In the genomic region with DNA sequence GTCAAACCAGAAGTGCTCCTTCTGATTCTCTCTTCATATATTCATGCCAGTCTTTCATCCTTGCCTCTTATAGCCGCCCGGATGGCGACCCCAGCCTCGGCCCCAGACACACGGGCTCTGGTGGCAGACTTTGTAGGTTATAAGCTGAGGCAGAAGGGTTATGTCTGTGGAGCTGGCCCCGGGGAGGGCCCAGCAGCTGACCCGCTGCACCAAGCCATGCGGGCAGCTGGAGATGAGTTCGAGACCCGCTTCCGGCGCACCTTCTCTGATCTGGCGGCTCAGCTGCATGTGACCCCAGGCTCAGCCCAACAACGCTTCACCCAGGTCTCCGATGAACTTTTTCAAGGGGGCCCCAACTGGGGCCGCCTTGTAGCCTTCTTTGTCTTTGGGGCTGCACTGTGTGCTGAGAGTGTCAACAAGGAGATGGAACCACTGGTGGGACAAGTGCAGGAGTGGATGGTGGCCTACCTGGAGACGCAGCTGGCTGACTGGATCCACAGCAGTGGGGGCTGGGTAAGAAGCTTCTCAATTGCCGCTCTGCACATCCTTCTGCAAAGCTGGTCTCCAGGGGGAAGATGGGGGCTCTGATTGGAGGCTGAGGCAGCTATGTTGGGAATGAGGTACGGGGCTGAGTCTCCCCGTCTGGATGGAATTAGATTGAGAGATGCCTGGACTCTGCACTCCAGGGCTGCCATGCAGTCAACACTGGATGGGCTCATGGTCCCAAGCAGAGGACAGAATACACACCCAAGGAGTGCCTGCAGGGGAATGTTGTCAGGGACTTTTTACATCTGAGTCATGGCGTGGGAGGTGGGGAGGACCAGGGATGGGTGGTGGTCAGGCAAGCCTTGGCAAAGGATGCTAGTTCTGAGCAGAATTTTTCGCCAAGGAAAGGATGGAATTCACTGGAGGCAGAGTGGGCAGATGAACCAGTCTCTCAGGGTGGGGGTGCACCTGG, we compare ENCODE assay signal across 7 cellular contexts. TPM values are rescaled to one million over a fixed set of nuclear protein-coding genes. Genes with fewer than 3 reads are reported as not detected.
DNase-seq lines count a peak whose midpoint lies in the region; ATAC-seq, FAIRE-seq and TF ChIP-seq lines count a peak whose summit lies in the region.
"Had no signal": no experiment of that assay in that cellular context is flagged by ENCODE, and none has a peak within 500 bp of the region (broad histone marks: within the 10 kb centered on the region; RNA-seq: fewer than 3 reads in every experiment).

No MANE protein-coding gene starts in this region.

- peaks cover 20 to 53% of the 10 kb centered on the region in 2 experiments for H3K79me1 ChIP-seq in IMR-90 (ENCODE audit: low read depth in 1 of 2, low read length in 2 of 2)

- H3K4me1 ChIP-seq in IMR-90 (ENCODE audit: control insufficient read depth, insufficient read depth, low read length) (peaks cover 19% of the 10 kb centered on the region), endocrine pancreas (ENCODE audit: control insufficient read depth, insufficient read depth, low read length) (no peaks in the 10 kb centered on the region), sigmoid colon (peaks cover 0 to 49% (median 44%) of the 10 kb centered on the region in 4 donors)

- peak overlapping the region; percentile 66 for H2AK9ac ChIP-seq in IMR-90 (replicated peaks; ENCODE audit: low read depth, low read length, poor library complexity)

- no peak for FAIRE-seq in frontal cortex (lab: Jason Lieb, UNC)

- ATAC-seq in IMR-90 (ENCODE audit: low read depth) = no peak

- TF ChIP-seq EP300 in sigmoid colon (IDR thresholded peaks at IDR 0.05) = no peak

- H3K36me3 ChIP-seq in IMR-90 (ENCODE audit: control insufficient read depth, insufficient read depth, low read length) = peaks cover 35% of the 10 kb centered on the region
- H3K36me3 ChIP-seq in endocrine pancreas (ENCODE audit: control insufficient read depth, insufficient read depth, low read length) = no peaks in the 10 kb centered on the region
- H3K36me3 ChIP-seq in sigmoid colon = peaks cover 0 to 35% (median 5%) of the 10 kb centered on the region in 4 donors

- no peak overlapping the region for H2BK120ac ChIP-seq in IMR-90 (ENCODE audit: low read depth, low read length)

- H3K27ac ChIP-seq in IMR-90 (ENCODE audit: insufficient read depth, low read length) = peak overlapping the region; percentile 23; the same call in 1 of the 2 replicates
- peak overlapping the region; percentile 86 to 90 (median 88) for H3K27ac ChIP-seq in sigmoid colon

- peak overlapping the region; percentile 83 for H3K4ac ChIP-seq in IMR-90 (ENCODE audit: low read depth, low read length)

- peak overlapping the region; percentile 87 for H3K4me3 ChIP-seq in IMR-90 (ENCODE audit: insufficient read depth, low read depth, low read length)
- peak overlapping the region; percentile 69 for H3K4me3 ChIP-seq in endocrine pancreas (ENCODE audit: control insufficient read depth, insufficient read depth, low read length)
- peak overlapping the region in 3 of 4 donors; percentile 63 to 86 (median 77) for H3K4me3 ChIP-seq in sigmoid colon

- dilution Hi-C loops in IMR-90 (cut with HindIII; ENCODE audit: low sequenced_read_pairs, unreplicated experiment) = no loop called here

- 98% methylated on average over 11 of the region's 22 CpGs; no CpG with 5 or more reads in 1 of the 2 experiments for WGBS in IMR-90 (ENCODE audit: extremely low coverage in 2 of 2, insufficient read length in 1 of 2), 2 experiments
- WGBS in sigmoid colon, 2 donors = 90 to 93% methylated on average over 22 of the region's 22 CpGs

- no peak for TF ChIP-seq CTCF in IMR-90 (conservative IDR thresholded peaks at IDR 0.05; ENCODE audit: low read depth, low read length)
- no peak for TF ChIP-seq CTCF in sigmoid colon (IDR thresholded peaks at IDR 0.05)

- no peak overlapping the region for H2BK15ac ChIP-seq in IMR-90 (ENCODE audit: low read depth, low read length)

- intact Hi-C loops in IMR-90 (cut with micrococcal nuclease) = loop anchor here (10.0 kb wide), 1 partner anchor 753 kb away; no protein-coding TSS in a partner anchor
- intact Hi-C loops in sigmoid colon (cut with DNase I) = loop anchor here (2.0 to 10.0 kb wide), 4 partner anchors 13 to 837 kb away; a partner anchor contains a TSS

- H3K14ac ChIP-seq in IMR-90 (replicated peaks; ENCODE audit: low read depth, low read length) = 0 out of 2 replicates have a peak overlapping the region, but pooled peaks have one; percentile 90

- no TSS peak for BruUV-seq in IMR-90 (replicated peaks; lab: Mats Ljungman, UMichigan)

- peak overlapping the region; percentile 76 for H2AK5ac ChIP-seq in IMR-90 (ENCODE audit: low read depth, low read length)

- peak overlapping the region in 1 of 2 experiments; percentile 97; a peak in 2 of 4 replicates for H4K8ac ChIP-seq in IMR-90 (ENCODE audit: low read depth in 2 of 2, low read length in 2 of 2)

- in situ Hi-C loops in IMR-90 (cut with MboI; ENCODE audit: low sequenced_read_pairs) = loop anchor here (10.0 to 25.0 kb wide), 4 partner anchors 193 to 1129 kb away; a partner anchor contains a TSS

- H2AFZ ChIP-seq in IMR-90 (replicated peaks; ENCODE audit: low read length, poor library complexity) = no peak overlapping the region

- H3K9me1 ChIP-seq in IMR-90 (ENCODE audit: insufficient read depth, low read length) = peaks cover 20% of the 10 kb centered on the region; the same call in 1 of the 2 replicates

- H3K56ac ChIP-seq in IMR-90 (ENCODE audit: extremely low read depth, insufficient read depth, low read length) = no peak overlapping the region

- H3K18ac ChIP-seq in IMR-90 (ENCODE audit: low read depth, low read length) = no peak overlapping the region

- H3K23ac ChIP-seq in IMR-90 (ENCODE audit: low read depth, low read length) = peak overlapping the region; percentile 61; the same call in 1 of the 2 replicates

- H2BK5ac ChIP-seq in IMR-90 (ENCODE audit: low read depth, low read length, poor library complexity, severe bottlenecking) = no peak overlapping the region

- H4K5ac ChIP-seq in IMR-90 (ENCODE audit: low read depth, low read length) = no peak overlapping the region

- no peak for TF ChIP-seq RAD21 in IMR-90 (IDR thresholded peaks at IDR 0.05; ENCODE audit: low read length)

- POLR2A ChIA-PET in IMR-90 (lab: Charles Lee; ENCODE audit: unreplicated experiment) = interaction anchor here (1.2 kb wide), 1 partner anchor 13 kb away, joined by 3 read pairs; a partner anchor contains a TSS

- H4K20me1 ChIP-seq in IMR-90 (ENCODE audit: insufficient read depth, low read length) = peaks cover 35% of the 10 kb centered on the region

- H3K4me2 ChIP-seq in IMR-90 (ENCODE audit: low read depth, low read length) = peak overlapping the region; percentile 87

- H3K9ac ChIP-seq in IMR-90 (ENCODE audit: low read depth, low read length) = peak overlapping the region; percentile 92
- H3K9ac ChIP-seq in endocrine pancreas (ENCODE audit: control insufficient read depth, insufficient read depth, low read length) = peak overlapping the region; percentile 98

- DNase-seq in IMR-90 (peak; percentile 47), sigmoid colon (no peak), frontal cortex (ENCODE audit: low spot score in 2 of 2) (no peak), DMS153 treated with DMSO at 0.1 percent for 48 hours (lab: John Stamatoyannopoulos, UW; ENCODE audit: unreplicated experiment) (no peak), NCI-H1092 (lab: John Stamatoyannopoulos, UW) (no peak)
- DNase-seq: Peyer's patch had no signal

- H4K91ac ChIP-seq in IMR-90 (ENCODE audit: insufficient read depth, low read depth, low read length) = no peak overlapping the region

- H3K27me3 ChIP-seq in IMR-90 (ENCODE audit: control insufficient read depth, insufficient read depth, low read length) (no peaks in the 10 kb centered on the region), endocrine pancreas (ENCODE audit: control insufficient read depth, insufficient read depth, low read length) (no peaks in the 10 kb centered on the region), sigmoid colon (no peaks in the 10 kb centered on the region)
- H3K27me3 ChIP-seq: Peyer's patch had no signal

- H3K9me3 ChIP-seq in IMR-90 (ENCODE audit: control insufficient read depth, insufficient read depth, low read length) (no peaks in the 10 kb centered on the region), endocrine pancreas (ENCODE audit: control insufficient read depth, low read length) (no peaks in the 10 kb centered on the region), sigmoid colon (no peaks in the 10 kb centered on the region)
- H3K9me3 ChIP-seq: Peyer's patch had no signal

- CTCF ChIA-PET in IMR-90 (lab: Yijun Ruan, JAX) = interaction anchor here (1.2 kb wide), 1 partner anchor 187 kb away, joined by 4 read pairs; no protein-coding TSS in a partner anchor

- TF ChIP-seq POLR2A in IMR-90 (IDR thresholded peaks at IDR 0.05; ENCODE audit: low read depth, low read length) (no peak), sigmoid colon (IDR thresholded peaks at IDR 0.05) (no peak)

- H2BK20ac ChIP-seq in IMR-90 (ENCODE audit: low read depth, low read length) = no peak overlapping the region

RNA-seq across cellular contexts. Expression of a gene that starts 1.3 kb away (rescaled TPM):
- total RNA-seq in IMR-90 (2012; rRNA removed) (14.5 and 16.9 TPM in 2 replicates), sigmoid colon (100 to 1,000 TPM in 2 of 4 donors, 10 to 100 TPM in 2; 75.9 to 118 (median 101) TPM), frontal cortex (10.6 TPM)
- polyA plus RNA-seq in IMR-90 (2012; rRNA removed) (30.6 and 40.9 TPM in 2 replicates), sigmoid colon (10 to 100 TPM; 57.0 to 63.3 (median 61.9) TPM)
- 21.7 and 27.3 TPM in 2 replicates for polyA plus RNA-seq in IMR-90 (2012; cell fraction: cytosol; rRNA removed)
- polyA plus RNA-seq in IMR-90 (2012; cell fraction: nucleus; rRNA removed; ENCODE audit: low replicate concordance) = 62.4 and 84.0 TPM in 2 replicates

RNA-seq across cellular contexts. Expression of a gene that starts 5.3 kb away (rescaled TPM):
- total RNA-seq in IMR-90 (2012; rRNA removed) (1.1 and 1.3 TPM in 2 replicates), sigmoid colon (10 to 100 TPM in 1 of 4 donors, 1 to 10 TPM in 3; 4.5 to 10.7 (median 8.9) TPM), frontal cortex (4.5 TPM)
- polyA plus RNA-seq in IMR-90 (2012; rRNA removed) (2.5 and 3.5 TPM in 2 replicates), sigmoid colon (10 to 100 TPM in 1 of 3 donors, 1 to 10 TPM in 2; 2.5 to 12.9 (median 3.6) TPM)
- 0.63 and 0.75 TPM in 2 replicates for polyA plus RNA-seq in IMR-90 (2012; cell fraction: cytosol; rRNA removed)
- polyA plus RNA-seq in IMR-90 (2012; cell fraction: nucleus; rRNA removed; ENCODE audit: low replicate concordance) = 5.0 and 22.5 TPM in 2 replicates

RNA-seq across cellular contexts. Expression of a gene that starts 13.3 kb away (rescaled TPM):
- total RNA-seq in IMR-90 (2012; rRNA removed) = 74.4 and 104 TPM in 2 replicates
- polyA plus RNA-seq in IMR-90 (2012; rRNA removed) = 192 and 211 TPM in 2 replicates
- polyA plus RNA-seq in IMR-90 (2012; cell fraction: cytosol; rRNA removed) = 68.9 and 112 TPM in 2 replicates
- 620 and 1,496 TPM in 2 replicates for polyA plus RNA-seq in IMR-90 (2012; cell fraction: nucleus; rRNA removed; ENCODE audit: low replicate concordance)
- total RNA-seq in sigmoid colon = 10 to 100 TPM; 38.3 to 71.5 (median 48.3) TPM
- 100 to 1,000 TPM in 1 of 3 donors, 10 to 100 TPM in 2; 69.1 to 137 (median 76.3) TPM for polyA plus RNA-seq in sigmoid colon
- total RNA-seq in frontal cortex = 70.1 TPM

RNA-seq across cellular contexts. Expression of a gene that starts 22.0 kb away (rescaled TPM):
- total RNA-seq in IMR-90 (2012; rRNA removed) (5.8 and 7.7 TPM in 2 replicates), sigmoid colon (10 to 100 TPM in 1 of 4 donors, 1 to 10 TPM in 3; 5.4 to 10.5 (median 6.1) TPM), frontal cortex (2.0 TPM)
- polyA plus RNA-seq in IMR-90 (2012; rRNA removed) (9.7 and 10.3 TPM in 2 replicates), sigmoid colon (10 to 100 TPM in 1 of 3 donors, 1 to 10 TPM in 2; 6.0 to 12.0 (median 6.5) TPM)
- 4.1 and 4.2 TPM in 2 replicates for polyA plus RNA-seq in IMR-90 (2012; cell fraction: cytosol; rRNA removed)
- 3.1 and 5.7 TPM in 2 replicates for polyA plus RNA-seq in IMR-90 (2012; cell fraction: nucleus; rRNA removed; ENCODE audit: low replicate concordance)

RNA-seq across cellular contexts. Expression of a gene that starts 44.7 kb away (rescaled TPM):
- total RNA-seq in IMR-90 (2012; rRNA removed) = 6.4 and 6.6 TPM in 2 replicates
- polyA plus RNA-seq in IMR-90 (2012; rRNA removed) = 35.6 and 36.0 TPM in 2 replicates
- polyA plus RNA-seq in IMR-90 (2012; cell fraction: cytosol; rRNA removed) = 17.0 and 43.1 TPM in 2 replicates
- 161 and 357 TPM in 2 replicates for polyA plus RNA-seq in IMR-90 (2012; cell fraction: nucleus; rRNA removed; ENCODE audit: low replicate concordance)
- 10 to 100 TPM; 18.1 to 38.8 (median 26.3) TPM for total RNA-seq in sigmoid colon
- 10 to 100 TPM in 1 of 3 donors, under 1 TPM in 2; 0.60 to 10.6 (median 0.92) TPM for polyA plus RNA-seq in sigmoid colon
- 154 TPM for total RNA-seq in frontal cortex
